In the genomic region with DNA sequence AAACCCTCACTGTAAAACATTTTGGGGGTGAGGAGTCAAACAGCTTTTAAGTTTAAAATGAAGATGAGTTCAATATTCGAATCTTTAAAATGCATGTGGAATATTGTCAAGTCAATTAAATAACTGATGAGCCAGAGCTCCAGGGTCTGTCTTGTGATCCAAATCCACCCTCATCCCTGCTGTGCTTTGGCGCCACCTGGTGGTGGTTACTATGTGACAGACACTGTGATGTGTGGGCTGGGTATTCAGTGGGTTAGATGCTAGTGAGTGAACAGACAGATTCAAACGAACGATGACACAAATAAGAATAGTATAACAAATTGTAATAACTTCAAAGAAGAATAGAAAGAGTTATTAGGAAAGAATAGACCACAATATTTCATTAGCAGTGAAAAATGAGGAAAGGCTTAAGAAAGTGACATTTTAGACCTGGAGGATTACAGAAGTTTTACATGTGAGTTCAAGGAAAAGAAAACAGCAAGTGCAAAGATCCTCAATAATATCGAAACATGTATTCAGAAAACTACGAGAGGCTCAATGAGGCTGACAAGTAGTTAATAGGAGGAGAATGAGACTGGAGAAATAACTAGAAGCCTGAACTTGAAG, we compare ENCODE assay signal across 8 cellular contexts. TPM values are rescaled to one million over a fixed set of nuclear protein-coding genes. Genes with fewer than 3 reads are reported as not detected.
DNase-seq lines count a peak whose midpoint lies in the region; ATAC-seq and TF ChIP-seq lines count a peak whose summit lies in the region.

No MANE protein-coding gene starts in this region.

- no peaks in the 10 kb centered on the region for H3K9me2 ChIP-seq in SU-DHL-6 (replicated peaks; ENCODE audit: insufficient read depth, low read length)

- no peaks in the 10 kb centered on the region for H3K79me2 ChIP-seq in SU-DHL-6 (ENCODE audit: insufficient read depth, low read length)

- in situ Hi-C loops in KBM-7 (cut with MboI; ENCODE audit: low pct_unique_long_range_greater_than_20kb, low sequenced_read_pairs), result no loop called here

- WGBS in right cardiac atrium, result 28% methylated on average over 6 of the region's 6 CpGs
- 28 to 36% methylated on average over 6 of the region's 6 CpGs for WGBS in sigmoid colon, 2 donors

- H3K4me2 ChIP-seq in SU-DHL-6 (ENCODE audit: low read depth, low read length, poor library complexity, severe bottlenecking), result no peak overlapping the region

- no peaks in the 10 kb centered on the region for H3K9me3 ChIP-seq in SU-DHL-6 (ENCODE audit: insufficient read depth, low read length)
- H3K9me3 ChIP-seq in right cardiac atrium (ENCODE audit: control insufficient read depth, low read length), result no peaks in the 10 kb centered on the region
- H3K9me3 ChIP-seq in sigmoid colon, result no peaks in the 10 kb centered on the region

- DNase-seq in GM06990 (ENCODE audit: extremely low read depth, insufficient read length) (peak; percentile 9), KBM-7 (peak; percentile 81), amniotic stem cell (lab: John Stamatoyannopoulos, UW) (peak; percentile 35), right cardiac atrium (peak; percentile 81 to 91 (median 87)), sigmoid colon (peak; percentile 75), cortex of kidney (lab: John Stamatoyannopoulos, UW) (no peak)

- peak; percentile 96 for ATAC-seq in GM21737 (IDR thresholded peaks at IDR 0.05; ENCODE audit: unreplicated experiment)
- ATAC-seq in right cardiac atrium, result peak; percentile 79 to 84

- H3K4me3 ChIP-seq in GM06990 (replicated peaks; ENCODE audit: low read depth, low read length) (no peak overlapping the region), SU-DHL-6 (ENCODE audit: insufficient read depth, low read length, poor library complexity, severe bottlenecking) (no peak overlapping the region), right cardiac atrium (ENCODE audit: low read length) (no peak overlapping the region), sigmoid colon (no peak overlapping the region)

- H4K20me1 ChIP-seq in SU-DHL-6 (ENCODE audit: low read depth, low read length), result no peaks in the 10 kb centered on the region

- no peak overlapping the region for H3K9ac ChIP-seq in SU-DHL-6 (ENCODE audit: low read length)

- intact Hi-C loops in right cardiac atrium (cut with DNase I), result loop anchor here in 2 of 4 donors (5.0 kb wide), 1 partner anchor 81 kb away; no protein-coding TSS in a partner anchor
- intact Hi-C loops in sigmoid colon (cut with DNase I), result no loop called here

- TF ChIP-seq CTCF in GM06990 (IDR thresholded peaks at IDR 0.05; ENCODE audit: insufficient read depth, low read length, poor library complexity, severe bottlenecking), result peak; percentile 90
- TF ChIP-seq CTCF in SU-DHL-6 (IDR thresholded peaks at IDR 0.05; ENCODE audit: insufficient read depth, low read length, poor library complexity, severe bottlenecking), result peak; percentile 94
- TF ChIP-seq CTCF in sigmoid colon (IDR thresholded peaks at IDR 0.05), result peak; percentile 16 to 77 (median 54)

- H3K27me3 ChIP-seq in GM06990 (replicated peaks; ENCODE audit: control insufficient read depth, insufficient read depth, low read length) (no peaks in the 10 kb centered on the region), SU-DHL-6 (ENCODE audit: low read length) (no peaks in the 10 kb centered on the region), right cardiac atrium (ENCODE audit: control insufficient read depth, insufficient read depth) (no peaks in the 10 kb centered on the region), sigmoid colon (no peaks in the 10 kb centered on the region)

- no peak for TF ChIP-seq POLR2A in sigmoid colon (IDR thresholded peaks at IDR 0.05)

- H3K36me3 ChIP-seq in GM06990 (ENCODE audit: control insufficient read depth, insufficient read depth, low read length), result no peaks in the 10 kb centered on the region
- no peaks in the 10 kb centered on the region for H3K36me3 ChIP-seq in SU-DHL-6 (ENCODE audit: low read length)
- H3K36me3 ChIP-seq in sigmoid colon, result no peaks in the 10 kb centered on the region

- H2AFZ ChIP-seq in SU-DHL-6 (ENCODE audit: low read depth, low read length, severe bottlenecking), result no peak overlapping the region

- H3K27ac ChIP-seq in SU-DHL-6 (ENCODE audit: low read depth, low read length), result no peak overlapping the region
- no peak overlapping the region for H3K27ac ChIP-seq in right cardiac atrium (ENCODE audit: low read length)
- no peak overlapping the region for H3K27ac ChIP-seq in sigmoid colon

- no peaks in the 10 kb centered on the region for H3F3A ChIP-seq in SU-DHL-6 (ENCODE audit: insufficient read depth)

- H3K4me1 ChIP-seq in right cardiac atrium (ENCODE audit: control insufficient read depth, insufficient read depth, low read length), result no peaks in the 10 kb centered on the region
- H3K4me1 ChIP-seq in sigmoid colon, result no peaks in the 10 kb centered on the region

- TF ChIP-seq EP300 in sigmoid colon (IDR thresholded peaks at IDR 0.05), result no peak

RNA-seq across cellular contexts. Expression of a gene that starts 51.4 kb away (rescaled TPM):
- 1 to 10 TPM; 1.7 to 3.6 (median 2.3) TPM for total RNA-seq in right cardiac atrium
- 0.68 TPM for polyA plus RNA-seq in right cardiac atrium
- 1 to 10 TPM in 3 of 4 donors, under 1 TPM in 1; 0.99 to 3.3 (median 2.3) TPM for total RNA-seq in sigmoid colon
- polyA plus RNA-seq in sigmoid colon, result under 1 TPM in 2 of 3 donors, not detected in 1; under 0.01 to 0.50 TPM
